In the genomic region with DNA sequence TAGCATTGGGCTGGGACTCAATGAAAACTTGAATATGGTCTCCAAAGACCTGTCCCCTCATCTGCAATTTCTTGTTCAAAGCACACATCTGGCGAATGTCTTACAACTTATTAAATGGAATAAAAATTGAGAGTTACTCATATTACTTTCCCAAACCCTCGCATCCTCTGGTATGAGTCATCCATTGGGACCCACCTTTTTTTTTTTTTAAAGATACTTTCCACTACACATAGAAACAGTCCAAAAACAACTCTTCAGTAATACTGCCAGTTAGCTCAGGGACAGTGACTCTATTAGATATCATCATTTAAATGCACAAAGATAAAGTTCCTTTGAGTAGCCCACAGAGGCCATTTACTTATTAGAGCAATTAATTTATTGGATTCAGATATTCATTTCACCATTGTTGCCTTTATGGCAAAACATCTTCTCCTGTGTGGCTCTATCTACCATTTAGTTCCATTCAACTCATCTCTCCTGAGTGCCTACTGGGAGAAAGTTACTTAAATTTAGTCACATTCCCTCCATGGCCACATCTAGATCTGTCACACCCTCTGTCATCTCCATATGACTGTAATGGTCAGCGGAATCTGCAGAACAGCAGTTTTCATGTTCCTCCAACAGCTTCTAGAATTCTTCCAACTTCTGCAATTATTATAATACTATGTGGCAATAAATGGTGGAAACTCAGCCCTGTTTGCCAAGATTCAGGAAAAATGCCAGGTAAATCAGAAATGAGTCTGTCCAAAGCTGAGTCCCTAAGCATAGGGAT, we compare ENCODE assay signal across 13 cellular contexts.
DNase-seq lines count a peak whose midpoint lies in the region; ATAC-seq lines count a peak whose summit lies in the region.
"Had no signal": no experiment of that assay in that cellular context is flagged by ENCODE, and none has a peak within 500 bp of the region (broad histone marks: within the 10 kb centered on the region; RNA-seq: fewer than 3 reads in every experiment).

No MANE protein-coding gene starts in this region.

- H3K4me1 Mint-ChIP-seq in T-helper 17 cell = peaks cover 35% of the 10 kb centered on the region

- H3K4me3 Mint-ChIP-seq in T-helper 17 cell = peak overlapping the region; percentile 28
- H3K4me3 Mint-ChIP-seq: mesothelial cell of epicardium had no signal

- peak overlapping the region; percentile 87 to 96 for H3K27ac Mint-ChIP-seq in activated naive CD4-positive, alpha-beta T cell treated with anti-CD3 and anti-CD28 coated beads, Interleukin-2, amount 50 U/mL, for 72 hours
- peak overlapping the region; percentile 74 for H3K27ac Mint-ChIP-seq in T-helper 17 cell
- H3K27ac Mint-ChIP-seq: mesothelial cell of epicardium had no signal

- peak; percentile 46 to 79 for ATAC-seq in activated naive CD4-positive, alpha-beta T cell treated with anti-CD3 and anti-CD28 coated beads, Interleukin-2, amount 50 U/mL, for 72 hours
- no peak for ATAC-seq in T-helper 17 cell
- ATAC-seq in HG02938 (IDR thresholded peaks at IDR 0.05; ENCODE audit: unreplicated experiment) = no peak

- peaks cover 0 to 8% of the 10 kb centered on the region in 2 donors for H3K9me3 Mint-ChIP-seq in activated naive CD4-positive, alpha-beta T cell treated with anti-CD3 and anti-CD28 coated beads, Interleukin-2, amount 50 U/mL, for 72 hours
- H3K9me3 Mint-ChIP-seq: mesothelial cell of epicardium had no signal

- H3K27me3 Mint-ChIP-seq in T-helper 17 cell = no peaks in the 10 kb centered on the region

- no peak for DNase-seq in activated naive CD4-positive, alpha-beta T cell treated with anti-CD3 and anti-CD28 coated beads, Interleukin-2, amount 50 U/mL, for 72 hours (ENCODE audit: low spot score in 2 of 2)
- DNase-seq in activated naive CD4-positive, alpha-beta T cell treated with anti-CD3 and anti-CD28 coated beads, Interleukin-2, amount 50 U/mL, for 16 hours = no peak
- no peak for DNase-seq in T-helper 17 cell
- peak; percentile 3 for DNase-seq in fibroblast of gingiva (ENCODE audit: low read depth)
- DNase-seq in stromal cell of bone marrow (ENCODE audit: low read depth) = peak; percentile 67
- no peak for DNase-seq in OCI-M2 (lab: John Stamatoyannopoulos, UW; ENCODE audit: unreplicated experiment)
- DNase-seq in HT-29 (ENCODE audit: low spot score) = no peak
- DNase-seq: cerebellar nuclear complex, NCI-H1694 treated with DMSO at 0.1 percent for 48 hours, testis had no signal

- peaks cover 0 to 30% of the 10 kb centered on the region in 2 donors for H3K36me3 Mint-ChIP-seq in activated naive CD4-positive, alpha-beta T cell treated with anti-CD3 and anti-CD28 coated beads, Interleukin-2, amount 50 U/mL, for 72 hours
- H3K36me3 Mint-ChIP-seq in T-helper 17 cell (ENCODE audit: low read depth) = peaks cover 2% of the 10 kb centered on the region
- H3K36me3 Mint-ChIP-seq: mesothelial cell of epicardium had no signal

- no peaks in the 10 kb centered on the region for H3K9me3 ChIP-seq in T-helper 17 cell (ENCODE audit: control insufficient read depth, low read length, poor library complexity, severe bottlenecking)
- H3K9me3 ChIP-seq: BLaER1, testis had no signal

Comparison
In these comparisons a context has a peak if more than half of its experiments do, and no peak if none do; other contexts are left out.
1. ATAC-seq: peak in activated naive CD4-positive, alpha-beta T cell treated with anti-CD3 and anti-CD28 coated beads, Interleukin-2, amount 50 U/mL, for 72 hours (2 of 2); none in T-helper 17 cell (single experiment) and HG02938 (single experiment).
2. DNase-seq: peak in fibroblast of gingiva (single experiment) and stromal cell of bone marrow (single experiment); none in activated naive CD4-positive, alpha-beta T cell treated with anti-CD3 and anti-CD28 coated beads, Interleukin-2, amount 50 U/mL, for 72 hours (0 of 2), activated naive CD4-positive, alpha-beta T cell treated with anti-CD3 and anti-CD28 coated beads, Interleukin-2, amount 50 U/mL, for 16 hours (single experiment), T-helper 17 cell (0 of 3), OCI-M2 (single experiment) and HT-29 (single experiment).